Comparison of ENCODE assay signal across 17 cellular contexts in the genomic region with DNA sequence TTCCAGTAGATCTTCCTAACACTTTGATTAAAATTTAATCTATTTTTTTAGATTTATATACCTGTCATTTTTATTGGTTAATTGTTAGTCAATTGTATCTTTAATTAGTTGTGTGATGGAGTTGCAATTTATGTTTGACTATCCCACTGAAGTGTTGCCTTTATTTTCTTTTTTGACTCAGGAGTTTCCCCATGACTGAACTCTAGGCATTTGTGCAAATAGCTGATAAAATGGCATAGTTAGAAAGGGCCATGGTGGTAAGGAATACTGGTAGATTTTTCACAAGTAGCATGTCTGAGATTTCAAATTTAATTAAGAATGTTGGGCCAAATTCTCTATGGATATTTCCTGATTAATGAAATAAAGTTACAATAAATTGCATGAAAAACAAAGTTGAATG.
A peak's percentile ranks its signal among the peaks of the same experiment; 100 is the strongest.
DNase-seq lines count a peak whose midpoint lies in the region; TF ChIP-seq lines count a peak whose summit lies in the region.
"Had no signal": no experiment of that assay in that cellular context is flagged by ENCODE, and none has a peak within 500 bp of the region (broad histone marks: within the 10 kb centered on the region; RNA-seq: fewer than 3 reads in every experiment).

No MANE protein-coding gene starts in this region.

- no peak overlapping the region for H3K27ac Mint-ChIP-seq in activated CD4-positive, alpha-beta memory T cell treated with anti-CD3 and anti-CD28 coated beads, Interleukin-2, amount 10 ng/mL, durations not matched to agents 7 days and 5 days
- H3K27ac Mint-ChIP-seq in activated CD4-positive, alpha-beta T cell treated with anti-CD3 and anti-CD28 coated beads, Interleukin-2, amount 10 ng/mL, durations not matched to agents 24 days and 14 days = no peak overlapping the region
- H3K27ac Mint-ChIP-seq: CD14-positive monocyte; CD4-positive, alpha-beta memory T cell; GM23338 had no signal

- H3K4me1 Mint-ChIP-seq in activated CD4-positive, alpha-beta memory T cell treated with anti-CD3 and anti-CD28 coated beads, Interleukin-2, amount 10 ng/mL, durations not matched to agents 7 days and 5 days = no peaks in the 10 kb centered on the region
- no peaks in the 10 kb centered on the region for H3K4me1 Mint-ChIP-seq in activated CD4-positive, alpha-beta T cell treated with anti-CD3 and anti-CD28 coated beads, Interleukin-2, amount 10 ng/mL, durations not matched to agents 24 days and 14 days
- H3K4me1 Mint-ChIP-seq: CD14-positive monocyte; CD4-positive, alpha-beta memory T cell; GM23338 had no signal

- in situ Hi-C loops in ACHN (cut with HindIII; ENCODE audit: low pct_ligation_motif_present, low pct_unique_long_range_greater_than_20kb, low sequenced_read_pairs) = no loop called here

- no peak overlapping the region for H3K4me3 ChIP-seq in epithelial cell of proximal tubule (ENCODE audit: low read depth, low read length)
- H3K4me3 ChIP-seq: A549, BLaER1, GM23338 had no signal

- TF ChIP-seq CTCF in epithelial cell of proximal tubule (conservative IDR thresholded peaks at IDR 0.05; ENCODE audit: low read depth, low read length) = no peak

- no peaks in the 10 kb centered on the region for H3K36me3 Mint-ChIP-seq in activated CD4-positive, alpha-beta memory T cell treated with anti-CD3 and anti-CD28 coated beads, Interleukin-2, amount 10 ng/mL, durations not matched to agents 7 days and 5 days (ENCODE audit: low read depth)
- H3K36me3 Mint-ChIP-seq in activated CD4-positive, alpha-beta T cell treated with anti-CD3 and anti-CD28 coated beads, Interleukin-2, amount 10 ng/mL, durations not matched to agents 24 days and 14 days (ENCODE audit: low read depth) = no peaks in the 10 kb centered on the region
- H3K36me3 Mint-ChIP-seq: CD14-positive monocyte; CD4-positive, alpha-beta memory T cell had no signal

- POLR2A ChIA-PET in activated CD4-positive, alpha-beta memory T cell treated with anti-CD3 and anti-CD28 coated beads, Interleukin-2, amount 10 ng/mL, durations not matched to agents 7 days and 5 days (lab: Charles Lee) = no interaction called here

- H3K4me3 Mint-ChIP-seq in activated CD4-positive, alpha-beta memory T cell treated with anti-CD3 and anti-CD28 coated beads, Interleukin-2, amount 10 ng/mL, durations not matched to agents 7 days and 5 days = no peak overlapping the region
- H3K4me3 Mint-ChIP-seq in activated CD4-positive, alpha-beta T cell treated with anti-CD3 and anti-CD28 coated beads, Interleukin-2, amount 10 ng/mL, durations not matched to agents 24 days and 14 days = no peak overlapping the region
- H3K4me3 Mint-ChIP-seq: CD14-positive monocyte; CD4-positive, alpha-beta memory T cell; GM23338 had no signal

- DNase-seq in ACHN = peak; percentile 8
- DNase-seq in epithelial cell of proximal tubule (ENCODE audit: low read depth) = peak; percentile 45
- peak; percentile 45 for DNase-seq in kidney tubule cell (ENCODE audit: low spot score)
- peak; percentile 75 for DNase-seq in renal cortical epithelial cell (ENCODE audit: low read depth)
- DNase-seq in activated CD4-positive, alpha-beta memory T cell treated with anti-CD3 and anti-CD28 coated beads, Interleukin-2, amount 10 ng/mL, durations not matched to agents 7 days and 5 days = no peak
- DNase-seq in pons (ENCODE audit: low spot score) = no peak
- no peak for DNase-seq in NCI-H2171 (lab: John Stamatoyannopoulos, UW)
- DNase-seq in activated CD4-positive, alpha-beta T cell treated with anti-CD3 and anti-CD28 coated beads, Interleukin-2, amount 10 ng/mL, durations not matched to agents 24 days and 14 days = no peak
- DNase-seq: Calu3; CD4-positive, alpha-beta memory T cell; DMS79 treated with DMSO at 0.1 percent for 48 hours; GF-D8; HCEC 1CT had no signal

- CTCF ChIA-PET in activated CD4-positive, alpha-beta memory T cell treated with anti-CD3 and anti-CD28 coated beads, Interleukin-2, amount 10 ng/mL, durations not matched to agents 7 days and 5 days (lab: Charles Lee) = no interaction called here

- H3K9me3 Mint-ChIP-seq in activated CD4-positive, alpha-beta memory T cell treated with anti-CD3 and anti-CD28 coated beads, Interleukin-2, amount 10 ng/mL, durations not matched to agents 7 days and 5 days = no peaks in the 10 kb centered on the region
- no peaks in the 10 kb centered on the region for H3K9me3 Mint-ChIP-seq in activated CD4-positive, alpha-beta T cell treated with anti-CD3 and anti-CD28 coated beads, Interleukin-2, amount 10 ng/mL, durations not matched to agents 24 days and 14 days
- H3K9me3 Mint-ChIP-seq: CD14-positive monocyte; CD4-positive, alpha-beta memory T cell; GM23338 had no signal

- H3K27me3 Mint-ChIP-seq in activated CD4-positive, alpha-beta memory T cell treated with anti-CD3 and anti-CD28 coated beads, Interleukin-2, amount 10 ng/mL, durations not matched to agents 7 days and 5 days = peaks cover 6% of the 10 kb centered on the region
- H3K27me3 Mint-ChIP-seq in activated CD4-positive, alpha-beta T cell treated with anti-CD3 and anti-CD28 coated beads, Interleukin-2, amount 10 ng/mL, durations not matched to agents 24 days and 14 days = no peaks in the 10 kb centered on the region

- intact Hi-C loops in activated CD4-positive, alpha-beta T cell treated with anti-CD3 and anti-CD28 coated beads, Interleukin-2, amount 10 ng/mL, durations not matched to agents 24 days and 14 days (cut with micrococcal nuclease) = no loop called here

Comparison
In these comparisons a context has a peak if more than half of its experiments do, and no peak if none do; other contexts are left out.
1. DNase-seq: peak in ACHN (single experiment), epithelial cell of proximal tubule (single experiment), kidney tubule cell (single experiment) and renal cortical epithelial cell (single experiment); none in activated CD4-positive, alpha-beta memory T cell treated with anti-CD3 and anti-CD28 coated beads, Interleukin-2, amount 10 ng/mL, durations not matched to agents 7 days and 5 days (single experiment), pons (single experiment), NCI-H2171 (single experiment) and activated CD4-positive, alpha-beta T cell treated with anti-CD3 and anti-CD28 coated beads, Interleukin-2, amount 10 ng/mL, durations not matched to agents 24 days and 14 days (single experiment).